30 cellular contexts compared by ENCODE assay signal in genomic region chrX:55841962-55842752, GRCh38.
DNase-seq lines count a peak whose midpoint lies in the region; ATAC-seq, FAIRE-seq and TF ChIP-seq lines count a peak whose summit lies in the region.
"Had no signal": no experiment of that assay in that cellular context is flagged by ENCODE, and none has a peak within 500 bp of the region (broad histone marks: within the 10 kb centered on the region; RNA-seq: fewer than 3 reads in every experiment).

No MANE protein-coding gene starts in this region.

- H3K9ac ChIP-seq in GM12878 (ENCODE audit: control insufficient read depth, insufficient read depth, low read length): no peak overlapping the region
- H3K9ac ChIP-seq: BLaER1 treated with 17β-estradiol and CSF1 and Interleukin-3, amounts not matched to agents 10 nM and 100 nM; SK-N-SH had no signal

- H4K20me1 ChIP-seq in GM12878 (ENCODE audit: control insufficient read depth, insufficient read depth): no peaks in the 10 kb centered on the region
- H4K20me1 ChIP-seq: BLaER1 treated with 17β-estradiol and CSF1 and Interleukin-3, amounts not matched to agents 10 nM and 100 nM had no signal

- TF ChIP-seq POLR2A in GM12878 (IDR thresholded peaks at IDR 0.05; ENCODE audit: low read depth, low read length): no peak

- H3K9me3 ChIP-seq in GM12878 (replicated peaks; ENCODE audit: control insufficient read depth, insufficient read depth, low read length): no peaks in the 10 kb centered on the region; the same call in 2 of the 3 replicates
- H3K9me3 ChIP-seq: A549, MG63, Peyer's patch, SK-N-SH had no signal

- H3K79me2 ChIP-seq in GM12878 (ENCODE audit: control insufficient read depth, insufficient read depth, low read length): no peaks in the 10 kb centered on the region

- in situ Hi-C loops in GM12878 (cut with MboI): no loop called here

- no peak overlapping the region for H3K4me2 ChIP-seq in GM12878 (ENCODE audit: control insufficient read depth, insufficient read depth)
- H3K4me2 ChIP-seq: A549; BLaER1 treated with 17β-estradiol and CSF1 and Interleukin-3, amounts not matched to agents 10 nM and 100 nM; GM23338; SK-N-SH had no signal

- SMC1A ChIA-PET in GM12878 (lab: Charles Lee; ENCODE audit: uncharacterized antibody, unreplicated experiment): interaction anchor here (0.9 to 3.6 kb wide), 6 partner anchors 24 to 407 kb away, joined by 3 to 14 read pairs (median 6); no protein-coding TSS in a partner anchor

- CTCF ChIA-PET in GM12878 (lab: Yijun Ruan, JAX): interaction anchor here (0.9 to 4.0 kb wide), 6 partner anchors 15 to 406 kb away, joined by 3 to 31 read pairs (median 5); no protein-coding TSS in a partner anchor

- POLR2A ChIA-PET in GM12878 (lab: Charles Lee): interaction anchor here (0.8 kb wide), 1 partner anchor 64 kb away, joined by 3 read pairs; no protein-coding TSS in a partner anchor

- no peaks in the 10 kb centered on the region for H3K4me1 ChIP-seq in GM12878 (ENCODE audit: control insufficient read depth, insufficient read depth, low read length)
- H3K4me1 ChIP-seq: A549, Peyer's patch had no signal

- RAD21 ChIA-PET in GM12878 (lab: Charles Lee; ENCODE audit: unreplicated experiment): interaction anchor here (0.6 to 5.3 kb wide), 3 partner anchors 65 to 406 kb away, joined by 3 to 32 read pairs (median 8); no protein-coding TSS in a partner anchor

- WGBS in GM12878 (ENCODE audit: insufficient coverage, insufficient replicate concordance, low lambda C conversion rate, missing lambda C conversion rate): 19% methylated on average over 4 of the region's 4 CpGs

- no peaks in the 10 kb centered on the region for H3K36me3 ChIP-seq in GM12878 (ENCODE audit: control insufficient read depth in 2 of 2, insufficient read depth in 2 of 2, low read length in 1 of 2)
- H3K36me3 ChIP-seq: BLaER1 treated with 17β-estradiol and CSF1 and Interleukin-3, amounts not matched to agents 10 nM and 100 nM; MG63; Peyer's patch had no signal

- peak; percentile 67 for TF ChIP-seq RAD21 in GM12878 (IDR thresholded peaks at IDR 0.05; ENCODE audit: insufficient read depth, low read depth, low read length)

- H3K27me3 ChIP-seq in GM12878 (replicated peaks in 1 of 2; ENCODE audit: control insufficient read depth in 2 of 2, insufficient read depth in 2 of 2, low read length in 1 of 2): no peaks in the 10 kb centered on the region
- H3K27me3 ChIP-seq: MG63, Peyer's patch had no signal

- no peak overlapping the region for H2AFZ ChIP-seq in GM12878 (ENCODE audit: control insufficient read depth, low read depth, low read length)
- H2AFZ ChIP-seq: GM23338 had no signal

- intact Hi-C loops in GM12878 (cut with micrococcal nuclease; ENCODE audit: unreplicated experiment): no loop called here

- ATAC-seq in GM18511 (IDR thresholded peaks at IDR 0.05; ENCODE audit: unreplicated experiment) (peak; percentile 80), GM21529 (IDR thresholded peaks at IDR 0.05; ENCODE audit: unreplicated experiment) (peak; percentile 65), HG03354 (IDR thresholded peaks at IDR 0.05; ENCODE audit: poor library complexity, severe bottlenecking, unreplicated experiment) (peak; percentile 50), GM12878 (peak; percentile 70), GM19455 (IDR thresholded peaks at IDR 0.05; ENCODE audit: unreplicated experiment) (no peak), HG03469 (IDR thresholded peaks at IDR 0.05; ENCODE audit: unreplicated experiment) (no peak)
- ATAC-seq: A549, GM23338 had no signal

- no peak for DNase-seq in GM12878 (ENCODE audit: low read depth, low spot score)
- DNase-seq in medulla oblongata (ENCODE audit: extremely low spot score): no peak
- DNase-seq in DMS79 treated with DMSO at 0.1 percent for 48 hours (lab: John Stamatoyannopoulos, UW): no peak
- DNase-seq: AML-193; CD4-positive, alpha-beta T cell; H9; HFFc6; IMR-90; KG1; MG63; NCI-H1417; NCI-H1694; NCI-H2029 treated with DMSO at 0.1 percent for 48 hours; NCI-H2227 treated with DMSO at 0.1 percent for 48 hours; NCI-H526 treated with DMSO at 0.1 percent for 48 hours; Peyer's patch; SK-N-SH; SW 1271; T-helper 9 cell had no signal

- H3K4me3 ChIP-seq in GM12878: no peak overlapping the region
- H3K4me3 ChIP-seq: A549; BLaER1 treated with 17β-estradiol and CSF1 and Interleukin-3, amounts not matched to agents 10 nM and 100 nM; GM23338; MG63; Peyer's patch had no signal

- BruUV-seq in GM12878 (replicated peaks; lab: Mats Ljungman, UMichigan): no TSS peak

- no peak overlapping the region for H3K27ac ChIP-seq in GM12878 (ENCODE audit: control insufficient read depth, insufficient read depth)
- H3K27ac ChIP-seq: A549; BLaER1 treated with 17β-estradiol and CSF1 and Interleukin-3, amounts not matched to agents 10 nM and 100 nM; Peyer's patch had no signal

- no peak for FAIRE-seq in GM12878 (lab: Jason Lieb, UNC)
- FAIRE-seq: A549, D721Med, G401.6, GM12891 had no signal

- peak; percentile 6 to 24 (median 10); a peak in 3 of 6 replicates for TF ChIP-seq CTCF in GM12878 (IDR thresholded peaks at IDR 0.05 in 2 of 3, conservative IDR thresholded peaks at IDR 0.05 in 1 of 3; ENCODE audit: control insufficient read depth in 2 of 3, extremely low read depth in 1 of 3, insufficient read depth in 1 of 3, low read depth in 3 of 3, low read length in 3 of 3)

- no peak for TF ChIP-seq EP300 in GM12878 (IDR thresholded peaks at IDR 0.05; ENCODE audit: borderline replicate concordance in 1 of 2, control insufficient read depth in 1 of 2, low read depth in 2 of 2, low read length in 2 of 2)

TF ChIP-seq in GM12878, 131 proteins besides CTCF, POLR2A, EP300 and RAD21:
- TF ChIP-seq, protein P1, sequence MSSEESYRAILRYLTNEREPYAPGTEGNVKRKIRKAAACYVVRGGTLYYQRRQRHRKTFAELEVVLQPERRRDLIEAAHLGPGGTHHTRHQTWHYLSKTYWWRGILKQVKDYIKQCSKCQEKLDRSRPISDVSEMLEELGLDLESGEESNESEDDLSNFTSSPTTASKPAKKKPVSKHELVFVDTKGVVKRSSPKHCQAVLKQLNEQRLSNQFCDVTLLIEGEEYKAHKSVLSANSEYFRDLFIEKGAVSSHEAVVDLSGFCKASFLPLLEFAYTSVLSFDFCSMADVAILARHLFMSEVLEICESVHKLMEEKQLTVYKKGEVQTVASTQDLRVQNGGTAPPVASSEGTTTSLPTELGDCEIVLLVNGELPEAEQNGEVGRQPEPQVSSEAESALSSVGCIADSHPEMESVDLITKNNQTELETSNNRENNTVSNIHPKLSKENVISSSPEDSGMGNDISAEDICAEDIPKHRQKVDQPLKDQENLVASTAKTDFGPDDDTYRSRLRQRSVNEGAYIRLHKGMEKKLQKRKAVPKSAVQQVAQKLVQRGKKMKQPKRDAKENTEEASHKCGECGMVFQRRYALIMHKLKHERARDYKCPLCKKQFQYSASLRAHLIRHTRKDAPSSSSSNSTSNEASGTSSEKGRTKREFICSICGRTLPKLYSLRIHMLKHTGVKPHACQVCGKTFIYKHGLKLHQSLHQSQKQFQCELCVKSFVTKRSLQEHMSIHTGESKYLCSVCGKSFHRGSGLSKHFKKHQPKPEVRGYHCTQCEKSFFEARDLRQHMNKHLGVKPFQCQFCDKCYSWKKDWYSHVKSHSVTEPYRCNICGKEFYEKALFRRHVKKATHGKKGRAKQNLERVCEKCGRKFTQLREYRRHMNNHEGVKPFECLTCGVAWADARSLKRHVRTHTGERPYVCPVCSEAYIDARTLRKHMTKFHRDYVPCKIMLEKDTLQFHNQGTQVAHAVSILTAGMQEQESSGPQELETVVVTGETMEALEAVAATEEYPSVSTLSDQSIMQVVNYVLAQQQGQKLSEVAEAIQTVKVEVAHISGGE (CRISPR knock-in tag; IDR thresholded peaks at IDR 0.05): no peak
- TF ChIP-seq SMC3 (IDR thresholded peaks at IDR 0.05; ENCODE audit: borderline replicate concordance, low read length) (peak; percentile 37; the same call in 1 of the 2 replicates), SPI1 (IDR thresholded peaks at IDR 0.05; ENCODE audit: borderline replicate concordance, insufficient read depth, low read depth, low read length) (0 out of 2 replicates have a peak, but pooled peaks have one; percentile 16), TCF3 (IDR thresholded peaks at IDR 0.05; ENCODE audit: borderline replicate concordance, insufficient read depth, low read depth, low read length) (no peak), FOS (IDR thresholded peaks at IDR 0.05; ENCODE audit: borderline replicate concordance, extremely low read depth, insufficient read length) (no peak)
TF ChIP-seq in GM12878: peak in this region for 2.

Comparison
In these comparisons a context has a peak if more than half of its experiments do, and no peak if none do; other contexts are left out.
1. ATAC-seq: peak in GM18511 (single experiment), GM21529 (single experiment), HG03354 (single experiment) and GM12878 (single experiment); none in GM19455 (single experiment) and HG03469 (single experiment).